In genomic region chr3:36297195-36297594, GRCh38 we compare ENCODE assay signal across 24 cellular contexts.
A peak's percentile ranks its signal among the peaks of the same experiment; 100 is the strongest.
DNase-seq lines count a peak whose midpoint lies in the region; ATAC-seq and TF ChIP-seq lines count a peak whose summit lies in the region.
"Had no signal": no experiment of that assay in that cellular context is flagged by ENCODE, and none has a peak within 500 bp of the region (broad histone marks: within the 10 kb centered on the region; RNA-seq: fewer than 3 reads in every experiment).

No MANE protein-coding gene starts in this region.

- intact Hi-C loops in PC-9 (cut with micrococcal nuclease; ENCODE audit: unreplicated experiment), result loop anchor here (2.0 to 5.0 kb wide), 2 partner anchors 66 to 85 kb away; partner anchors contain the start of gene STAC

- 78% methylated on average over 3 of the region's 3 CpGs for WGBS in SK-N-SH (ENCODE audit: low lambda C conversion rate)
- WGBS in trophoblast cell (ENCODE audit: extremely low coverage, insufficient coverage, insufficient read length), result no CpG with 5 or more reads among the region's 3 CpGs

- TF ChIP-seq RAD21 in SK-N-SH (IDR thresholded peaks at IDR 0.05; ENCODE audit: low read length), result no peak

- H3K9me2 ChIP-seq in SK-N-SH (no peaks in the 10 kb centered on the region), PC-9 (ENCODE audit: insufficient read depth) (no peaks in the 10 kb centered on the region)

- no peak for ATAC-seq in SK-N-SH treated with all-trans-retinoic acid at 6 μM for 48 hours
- ATAC-seq: GM12878, GM23338, HepG2 had no signal

- no peak for TF ChIP-seq EP300 in SK-N-SH (IDR thresholded peaks at IDR 0.05; ENCODE audit: borderline replicate concordance in 1 of 2, low read depth in 1 of 2, low read length in 1 of 2)

- H3K9me3 ChIP-seq in SK-N-SH (no peaks in the 10 kb centered on the region), PC-9 (ENCODE audit: insufficient read depth, low read depth) (no peaks in the 10 kb centered on the region), trophoblast cell (ENCODE audit: insufficient read depth, low read depth, low read length) (no peaks in the 10 kb centered on the region), osteoblast (ENCODE audit: low read depth, low read length) (no peaks in the 10 kb centered on the region)
- H3K9me3 ChIP-seq: BE2C, HAP-1 had no signal

- no TSS peak for BruUV-seq in PC-9 (replicated peaks; lab: Mats Ljungman, UMichigan)

- H3K4me3 ChIP-seq in SK-N-SH (ENCODE audit: low read depth in 2 of 2, low read length in 1 of 2) (no peak overlapping the region), PC-9 (peak overlapping the region; percentile 31; the same call in 1 of the 2 replicates), trophoblast cell (ENCODE audit: low read depth, low read length) (no peak overlapping the region), brain microvascular endothelial cell (ENCODE audit: low read depth, low read length) (no peak overlapping the region), osteoblast (ENCODE audit: insufficient read depth, low read length) (no peak overlapping the region)
- H3K4me3 ChIP-seq: GM12878, GM23338, HAP-1, SK-N-MC had no signal

- no peak overlapping the region for H2BK120ac ChIP-seq in trophoblast cell (ENCODE audit: insufficient read depth, low read length, poor library complexity)

- H2AFZ ChIP-seq in SK-N-SH (ENCODE audit: low read depth), result no peak overlapping the region
- H2AFZ ChIP-seq in PC-9, result no peak overlapping the region
- H2AFZ ChIP-seq in trophoblast cell (ENCODE audit: insufficient read depth, low read length, poor library complexity), result no peak overlapping the region
- H2AFZ ChIP-seq in osteoblast (ENCODE audit: low read length), result no peak overlapping the region
- H2AFZ ChIP-seq: GM23338 had no signal

- in situ Hi-C loops in brain microvascular endothelial cell (cut with HindIII; ENCODE audit: low pct_ligation_motif_present, low sequenced_read_pairs), result no loop called here

- peaks cover 17% of the 10 kb centered on the region for H3K79me1 ChIP-seq in trophoblast cell (ENCODE audit: low read length)

- no peak overlapping the region for H4K91ac ChIP-seq in trophoblast cell (ENCODE audit: low read depth, low read length)

- H3K4me1 ChIP-seq in SK-N-SH (ENCODE audit: control insufficient read depth in 1 of 2, insufficient read depth in 2 of 2, low read depth in 1 of 2, low read length in 1 of 2) (peaks cover 1 to 13% of the 10 kb centered on the region in 2 experiments; a peak in 3 of 4 replicates), PC-9 (replicated peaks; ENCODE audit: insufficient read depth) (peaks cover 30% of the 10 kb centered on the region), trophoblast cell (ENCODE audit: control insufficient read depth in 1 of 2, insufficient read depth in 2 of 2, low read length in 2 of 2) (peaks cover 0 to 6% of the 10 kb centered on the region in 2 experiments), osteoblast (ENCODE audit: insufficient read depth, low read length) (no peaks in the 10 kb centered on the region)
- H3K4me1 ChIP-seq: BE2C, HAP-1 had no signal

- H2BK12ac ChIP-seq in trophoblast cell (ENCODE audit: low read length), result no peak overlapping the region

- H3K9ac ChIP-seq in SK-N-SH (no peak overlapping the region), trophoblast cell (ENCODE audit: low read length) (no peak overlapping the region)

- TF ChIP-seq CTCF in SK-N-SH (IDR thresholded peaks at IDR 0.05), result no peak
- no peak for TF ChIP-seq CTCF in PC-9 (conservative IDR thresholded peaks at IDR 0.05)
- no peak for TF ChIP-seq CTCF in brain microvascular endothelial cell (IDR thresholded peaks at IDR 0.05; ENCODE audit: low read depth, low read length, missing control alignments)
- no peak for TF ChIP-seq CTCF in RWPE1 (conservative IDR thresholded peaks at IDR 0.05; ENCODE audit: low read depth)
- no peak for TF ChIP-seq CTCF in osteoblast (IDR thresholded peaks at IDR 0.05; ENCODE audit: extremely low read depth, low read depth, low read length)

- POLR2A ChIA-PET in SK-N-SH (lab: Yijun Ruan, JAX) (no interaction called here), PC-9 (lab: Charles Lee; ENCODE audit: unreplicated experiment) (no interaction called here), RWPE1 (lab: Yijun Ruan, JAX; ENCODE audit: low non-redundant PET) (no interaction called here)

- DNase-seq in SK-N-SH (no peak), PC-9 (peak in 1 of 2 experiments; percentile 52), trophoblast cell (no peak), brain microvascular endothelial cell (no peak), RWPE1 (ENCODE audit: low spot score) (no peak), osteoblast (ENCODE audit: insufficient read length, low spot score, missing footprints) (no peak)
- DNase-seq: BE2C, KBM-7, NCI-H1105, NCI-H146, NCI-H2029 treated with DMSO at 0.1 percent for 48 hours, NCI-H2171 treated with DMSO at 0.1 percent for 48 hours, NCI-H524 treated with DMSO at 0.1 percent for 48 hours, NCI-H82, OCI-M1, RPMI8226, SHP77 treated with DMSO at 0.1 percent for 48 hours had no signal

- H3K23ac ChIP-seq in trophoblast cell (ENCODE audit: low read length), result no peak overlapping the region

- H3K79me2 ChIP-seq in SK-N-SH (ENCODE audit: insufficient read depth) (no peaks in the 10 kb centered on the region), PC-9 (ENCODE audit: low read depth) (no peaks in the 10 kb centered on the region), trophoblast cell (ENCODE audit: control insufficient read depth, insufficient read depth, low read length, poor library complexity) (no peaks in the 10 kb centered on the region), osteoblast (ENCODE audit: insufficient read depth, low read length) (no peaks in the 10 kb centered on the region)

- H3K36me3 ChIP-seq in SK-N-SH (replicated peaks in 1 of 2; ENCODE audit: control insufficient read depth in 1 of 2, insufficient read depth in 2 of 2, low read length in 1 of 2) (no peaks in the 10 kb centered on the region), PC-9 (ENCODE audit: low read depth) (no peaks in the 10 kb centered on the region), trophoblast cell (ENCODE audit: control insufficient read depth in 1 of 2, insufficient read depth in 2 of 2, low read length in 2 of 2) (no peaks in the 10 kb centered on the region), brain microvascular endothelial cell (replicated peaks) (no peaks in the 10 kb centered on the region), osteoblast (ENCODE audit: insufficient read depth, low read length) (no peaks in the 10 kb centered on the region)
- H3K36me3 ChIP-seq: BE2C, HAP-1 had no signal

- H3F3A ChIP-seq in SK-N-SH (replicated peaks; ENCODE audit: insufficient read depth) (peaks cover 5% of the 10 kb centered on the region), PC-9 (ENCODE audit: insufficient read depth, low read depth) (peaks cover 7% of the 10 kb centered on the region; the same call in 1 of the 2 replicates)

- H3K4me2 ChIP-seq in SK-N-SH, result peak overlapping the region; percentile 5; the same call in 1 of the 2 replicates
- peak overlapping the region; percentile 70 for H3K4me2 ChIP-seq in PC-9
- no peak overlapping the region for H3K4me2 ChIP-seq in trophoblast cell (ENCODE audit: low read length)
- no peak overlapping the region for H3K4me2 ChIP-seq in osteoblast (ENCODE audit: insufficient read depth, low read length)
- H3K4me2 ChIP-seq: GM23338 had no signal

- no peak overlapping the region for H3K4ac ChIP-seq in trophoblast cell (ENCODE audit: low read depth, low read length)

- H4K12ac ChIP-seq in trophoblast cell (ENCODE audit: low read depth, low read length), result no peak overlapping the region

- H2BK5ac ChIP-seq in trophoblast cell (ENCODE audit: low read depth, low read length, poor library complexity), result no peak overlapping the region

- CTCF ChIA-PET in SK-N-SH (lab: Yijun Ruan, JAX), result no interaction called here
- CTCF ChIA-PET in PC-9 (lab: Charles Lee), result no interaction called here
- CTCF ChIA-PET in RWPE1 (lab: Yijun Ruan, JAX), result interaction anchor here (0.6 kb wide), 2 partner anchors 18 to 233 kb away, joined by 3 read pairs; no protein-coding TSS in a partner anchor

- H4K8ac ChIP-seq in trophoblast cell (ENCODE audit: low read depth, low read length), result no peak overlapping the region

- H3K27me3 ChIP-seq in SK-N-SH (ENCODE audit: insufficient read depth), result no peaks in the 10 kb centered on the region
- H3K27me3 ChIP-seq in PC-9 (ENCODE audit: insufficient read depth, low read depth), result no peaks in the 10 kb centered on the region
- H3K27me3 ChIP-seq in trophoblast cell (ENCODE audit: insufficient read depth, low read length), result no peaks in the 10 kb centered on the region
- H3K27me3 ChIP-seq in brain microvascular endothelial cell (replicated peaks), result no peaks in the 10 kb centered on the region
- H3K27me3 ChIP-seq in osteoblast (ENCODE audit: insufficient read depth, low read length), result no peaks in the 10 kb centered on the region
- H3K27me3 ChIP-seq: BE2C had no signal

- no peak overlapping the region for H3K14ac ChIP-seq in trophoblast cell (ENCODE audit: low read length)

- H3K27ac ChIP-seq in SK-N-SH (ENCODE audit: low read depth in 2 of 2, low read length in 1 of 2) (no peak overlapping the region), PC-9 (peak overlapping the region; percentile 44; the same call in 1 of the 2 replicates), trophoblast cell (ENCODE audit: low read depth, low read length) (peak overlapping the region; percentile 34), brain microvascular endothelial cell (no peak overlapping the region), RWPE1 (no peak overlapping the region), osteoblast (ENCODE audit: low read depth, low read length) (no peak overlapping the region)
- H3K27ac ChIP-seq: HL-60, SK-N-MC had no signal

- no peak overlapping the region for H2AK5ac ChIP-seq in trophoblast cell (ENCODE audit: low read length)

- no peaks in the 10 kb centered on the region for H4K20me1 ChIP-seq in SK-N-SH (ENCODE audit: insufficient read depth)
- H4K20me1 ChIP-seq in PC-9 (ENCODE audit: insufficient read depth), result no peaks in the 10 kb centered on the region
- H4K20me1 ChIP-seq in osteoblast (ENCODE audit: insufficient read depth, low read length), result no peaks in the 10 kb centered on the region

- no peak overlapping the region for H3K18ac ChIP-seq in trophoblast cell (ENCODE audit: low read length)

TF ChIP-seq in SK-N-SH, 30 proteins besides CTCF, POLR2A, EP300 and RAD21 (continues in another document):
- TF ChIP-seq MAX (IDR thresholded peaks at IDR 0.05; ENCODE audit: low read depth), result no peak
- TF ChIP-seq MEF2A (IDR thresholded peaks at IDR 0.05; ENCODE audit: borderline replicate concordance, low read depth), result no peak

Comparison
In these comparisons a context has a peak if more than half of its experiments do, and no peak if none do; other contexts are left out.
1. H3K27ac ChIP-seq: peak in PC-9 (single experiment) and trophoblast cell (single experiment); none in SK-N-SH (0 of 2), brain microvascular endothelial cell (single experiment), RWPE1 (single experiment) and osteoblast (single experiment).
2. H3K4me2 ChIP-seq: peak in SK-N-SH (single experiment) and PC-9 (single experiment); none in trophoblast cell (single experiment) and osteoblast (single experiment).